ENCODE assay signal across 1 cellular context in genomic region chr5:134555223-134555790, GRCh38.
TF ChIP-seq lines count a peak whose summit lies in the region.

No MANE protein-coding gene starts in this region.

TF ChIP-seq in GM12878, 131 proteins besides CTCF, POLR2A, EP300 and RAD21:
- TF ChIP-seq ATF2 (IDR thresholded peaks at IDR 0.05; ENCODE audit: low read length) = no peak
- no peak for TF ChIP-seq CHD1 (IDR thresholded peaks at IDR 0.05; ENCODE audit: low read depth, low read length)
- no peak for TF ChIP-seq BHLHE40 (IDR thresholded peaks at IDR 0.05; ENCODE audit: borderline replicate concordance in 1 of 2, low read depth in 2 of 2, low read length in 1 of 2)
- TF ChIP-seq ATF7 (IDR thresholded peaks at IDR 0.05; ENCODE audit: low read depth) = no peak
- no peak for TF ChIP-seq HDAC6 (IDR thresholded peaks at IDR 0.05; ENCODE audit: unreplicated experiment)
